8 cellular contexts compared by ENCODE assay signal in the genomic region with DNA sequence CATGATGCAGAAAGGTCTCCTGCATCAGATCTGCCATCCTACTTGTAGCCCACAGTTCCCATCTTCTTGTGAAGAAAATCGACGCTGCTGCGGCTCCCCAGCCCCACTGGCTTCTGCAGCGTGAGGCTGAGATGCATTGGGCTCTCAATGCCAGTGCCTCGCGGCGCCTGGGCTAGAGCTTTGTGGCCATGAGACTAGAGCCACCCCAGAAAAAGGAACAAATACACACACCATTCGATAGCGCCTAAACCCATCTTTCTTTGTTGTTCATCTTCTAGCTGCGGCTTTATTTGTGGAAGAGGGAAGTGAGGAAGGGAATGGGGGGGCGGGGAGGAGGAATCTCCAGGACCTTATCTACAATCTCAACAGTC. TPM values are rescaled to one million over a fixed set of nuclear protein-coding genes. Genes with fewer than 3 reads are reported as not detected.
DNase-seq lines count a peak whose midpoint lies in the region; ATAC-seq, FAIRE-seq and TF ChIP-seq lines count a peak whose summit lies in the region.

No MANE protein-coding gene starts in this region.

- TF ChIP-seq POLR2A in heart left ventricle (IDR thresholded peaks at IDR 0.05) (no peak), thyroid gland (IDR thresholded peaks at IDR 0.05) (no peak), GM12891 (IDR thresholded peaks at IDR 0.05; ENCODE audit: low read depth, low read length) (no peak)

- no peaks in the 10 kb centered on the region for H3K36me3 Mint-ChIP-seq in WTC11

- ATAC-seq in heart left ventricle (peak in 1 of 4 donors; percentile 26), WTC11 (0 out of 2 replicates have a peak, but pooled peaks have one; percentile 3)

- H3K27me3 Mint-ChIP-seq in WTC11 (ENCODE audit: low read depth): peaks cover 71% of the 10 kb centered on the region

- no peak for DNase-seq in heart left ventricle
- no peak for DNase-seq in cardiac septum (ENCODE audit: low spot score)
- peak; percentile 45 for DNase-seq in WTC11 (ENCODE audit: low spot score)
- DNase-seq in kidney epithelial cell (ENCODE audit: low read depth): no peak
- peak; percentile 30 to 42 for DNase-seq in thyroid gland
- no peak for DNase-seq in GM12891 (ENCODE audit: insufficient read length, low spot score)
- DNase-seq in SIG-M5 treated with dmso at 0.1 percent for 504 hours (lab: John Stamatoyannopoulos, UW; ENCODE audit: unreplicated experiment): no peak
- no peak for DNase-seq in activated CD4-positive, alpha-beta T cell treated with anti-CD3 and anti-CD28 coated beads, Interleukin-2, amount 50 U/mL, for 1 hour

- H3K4me3 Mint-ChIP-seq in WTC11: peak overlapping the region; percentile 82

- H3K9me3 ChIP-seq in heart left ventricle (no peaks in the 10 kb centered on the region), thyroid gland (no peaks in the 10 kb centered on the region)

- H3K4me1 ChIP-seq in heart left ventricle (peaks cover 0 to 35% (median 13%) of the 10 kb centered on the region in 12 donors), thyroid gland (peaks cover 3 to 7% of the 10 kb centered on the region in 2 donors)

- H3K4me3 ChIP-seq in heart left ventricle (peak overlapping the region in 11 of 12 donors; percentile 24 to 59 (median 50)), kidney epithelial cell (ENCODE audit: low read depth, low read length) (peak overlapping the region; percentile 44), thyroid gland (replicated peaks in 1 of 3) (peak overlapping the region; percentile 40 to 44 (median 40))

- no peaks in the 10 kb centered on the region for H3K9me3 Mint-ChIP-seq in WTC11

- POLR2A ChIA-PET in WTC11 (lab: Charles Lee): no interaction called here

- H3K4me1 Mint-ChIP-seq in WTC11: peaks cover 19% of the 10 kb centered on the region

- 1 to 2% (median 1%) methylated on average over 11 of the region's 11 CpGs for WGBS in heart left ventricle, 4 donors
- 3 to 6% methylated on average over 11 of the region's 11 CpGs for WGBS in thyroid gland, 2 donors

- H3K36me3 ChIP-seq in heart left ventricle: no peaks in the 10 kb centered on the region
- no peaks in the 10 kb centered on the region for H3K36me3 ChIP-seq in kidney epithelial cell (ENCODE audit: control insufficient read depth, insufficient read depth, low read length)
- no peaks in the 10 kb centered on the region for H3K36me3 ChIP-seq in thyroid gland

- peak overlapping the region in 1 of 12 donors; percentile 62 for H3K27ac ChIP-seq in heart left ventricle
- no peak overlapping the region for H3K27ac ChIP-seq in thyroid gland

- no peak for FAIRE-seq in GM12891 (lab: Jason Lieb, UNC)

- intact Hi-C loops in heart left ventricle (cut with DNase I): no loop called here
- intact Hi-C loops in cardiac septum (cut with DNase I): no loop called here
- intact Hi-C loops in thyroid gland (cut with DNase I): no loop called here

- no peak for TF ChIP-seq CTCF in heart left ventricle (IDR thresholded peaks at IDR 0.05)
- TF ChIP-seq CTCF in WTC11 (IDR thresholded peaks at IDR 0.05): no peak
- TF ChIP-seq CTCF in kidney epithelial cell (IDR thresholded peaks at IDR 0.05; ENCODE audit: insufficient read depth, low read length, poor library complexity, severe bottlenecking): no peak
- no peak for TF ChIP-seq CTCF in thyroid gland (IDR thresholded peaks at IDR 0.05)

- H3K27ac Mint-ChIP-seq in WTC11: no peak overlapping the region

- H3K27me3 ChIP-seq in heart left ventricle (peaks cover 12 to 73% (median 49%) of the 10 kb centered on the region in 9 donors), kidney epithelial cell (ENCODE audit: control insufficient read depth, insufficient read depth, low read length) (peaks cover 36% of the 10 kb centered on the region), thyroid gland (no peaks in the 10 kb centered on the region)

- CTCF ChIA-PET in WTC11 (lab: Charles Lee): interaction anchor here (0.6 to 4.6 kb wide), 5 partner anchors 63 to 440 kb away, joined by 3 to 34 read pairs (median 4); no protein-coding TSS in a partner anchor

TF ChIP-seq in WTC11, 78 proteins besides CTCF, POLR2A, EP300 and RAD21 (continues in another document):
- TF ChIP-seq ATF6 (CRISPR knock-in tag; IDR thresholded peaks at IDR 0.05) (no peak), ZMAT4 (CRISPR knock-in tag; IDR thresholded peaks at IDR 0.05) (no peak), E2F5 (CRISPR knock-in tag; IDR thresholded peaks at IDR 0.05) (no peak), MLX (CRISPR knock-in tag; IDR thresholded peaks at IDR 0.05) (no peak), TP53 (CRISPR knock-in tag; IDR thresholded peaks at IDR 0.05) (no peak)

TF ChIP-seq in GM12891, 5 proteins besides CTCF, POLR2A, EP300 and RAD21:
- no peak for TF ChIP-seq SPI1 (IDR thresholded peaks at IDR 0.05; ENCODE audit: low read depth, low read length)

RNA-seq across cellular contexts. Expression of gene NOL4, which starts 2.7 kb away (rescaled TPM):
- 1 to 10 TPM in 1 of 9 donors, under 1 TPM in 3, not detected in 5; 0.07 to 1.0 (median 0.20) TPM for total RNA-seq in heart left ventricle
- polyA plus RNA-seq in heart left ventricle: under 1 TPM in 1 of 2 donors, not detected in 1; 0.06 TPM
- 0.67 TPM for total RNA-seq in cardiac septum
- 0.57 to 1.4 TPM (median 1.2 TPM) in 3 replicates for total RNA-seq in WTC11 (2021)
- total RNA-seq in kidney epithelial cell: 0.42 TPM in 1 of 2 replicates, not detected in the other
- 10 to 100 TPM in 2 of 4 donors, 1 to 10 TPM in 1, under 1 TPM in 1; 0.81 to 14.3 (median 8.7) TPM for total RNA-seq in thyroid gland
- polyA plus RNA-seq in GM12891 (2012; ENCODE audit: low read depth, missing spikeins): 0.12 TPM

Comparison
In these comparisons a context has a peak if more than half of its experiments do, and no peak if none do; other contexts are left out.
1. DNase-seq: peak in WTC11 (single experiment) and thyroid gland (2 of 2); none in heart left ventricle (0 of 5), cardiac septum (single experiment), kidney epithelial cell (single experiment), GM12891 (single experiment), SIG-M5 treated with dmso at 0.1 percent for 504 hours (single experiment) and activated CD4-positive, alpha-beta T cell treated with anti-CD3 and anti-CD28 coated beads, Interleukin-2, amount 50 U/mL, for 1 hour (single experiment).
2. Peak in every context shown above with its lines, with median percentiles within 50 percentile points of each other: H3K4me3 ChIP-seq.